ENCODE assay signal across 26 cellular contexts in the genomic region with DNA sequence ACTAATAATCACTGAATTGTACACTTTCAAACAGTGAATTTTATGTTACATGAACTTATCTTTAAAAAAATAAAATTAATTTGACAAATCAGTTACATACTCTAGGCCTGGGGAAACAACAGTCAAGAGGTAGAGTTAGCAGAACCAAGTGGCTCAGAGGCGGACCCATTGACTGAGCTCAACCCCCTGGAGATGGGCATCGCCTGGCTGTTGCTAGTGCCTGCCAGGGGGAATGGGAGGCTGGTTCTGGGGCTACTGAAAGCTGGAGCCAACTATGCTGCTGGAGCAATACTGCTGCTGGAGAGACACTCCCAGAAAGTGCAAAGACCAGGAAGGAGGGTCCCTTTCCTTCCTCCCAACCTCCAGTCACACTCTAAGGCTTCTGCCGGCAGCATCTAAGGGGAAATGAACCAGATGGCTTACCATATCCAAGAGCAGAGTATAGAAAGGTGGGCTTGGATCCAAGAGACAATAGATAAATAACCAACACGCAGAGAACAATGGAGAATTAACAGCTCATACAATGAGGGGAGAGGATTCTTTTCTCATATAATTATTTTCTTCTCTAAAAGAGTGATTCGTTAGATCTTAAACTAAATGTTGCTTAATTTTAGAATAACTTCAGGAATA. TPM values are rescaled to one million over a fixed set of nuclear protein-coding genes. Genes with fewer than 3 reads are reported as not detected.
DNase-seq lines count a peak whose midpoint lies in the region; ATAC-seq lines count a peak whose summit lies in the region.
"Had no signal": no experiment of that assay in that cellular context is flagged by ENCODE, and none has a peak within 500 bp of the region (broad histone marks: within the 10 kb centered on the region; RNA-seq: fewer than 3 reads in every experiment).

No MANE protein-coding gene starts in this region.

- peaks cover 35 to 41% of the 10 kb centered on the region in 2 donors for H3K4me1 Mint-ChIP-seq in stimulated activated naive B cell treated with anti-CD40 and anti-IgM and Interleukin-4, amounts not matched to agents 10 μg/mL and 1 μg/mL and 100 μg/mL, for 72 hours

- H3K4me3 Mint-ChIP-seq in stimulated activated naive B cell treated with anti-CD40 and anti-IgM and Interleukin-4, amounts not matched to agents 10 μg/mL and 1 μg/mL and 100 μg/mL, for 72 hours: no peak overlapping the region
- H3K4me3 Mint-ChIP-seq: CD4-positive, alpha-beta T cell; GM23338; HFFc6 had no signal

- no peaks in the 10 kb centered on the region for H4K20me1 ChIP-seq in BLaER1

- H3K27me3 ChIP-seq in BLaER1: no peaks in the 10 kb centered on the region
- H3K27me3 ChIP-seq: MG63, Peyer's patch had no signal

- no peaks in the 10 kb centered on the region for H3K36me3 Mint-ChIP-seq in stimulated activated naive B cell treated with anti-CD40 and anti-IgM and Interleukin-4, amounts not matched to agents 10 μg/mL and 1 μg/mL and 100 μg/mL, for 72 hours

- H3K4me3 ChIP-seq in BLaER1: no peak overlapping the region
- H3K4me3 ChIP-seq: GM23338, HAP-1, MG63, Peyer's patch, SK-N-MC had no signal

- peaks cover 0 to 3% of the 10 kb centered on the region in 2 donors for H3K9me3 Mint-ChIP-seq in stimulated activated naive B cell treated with anti-CD40 and anti-IgM and Interleukin-4, amounts not matched to agents 10 μg/mL and 1 μg/mL and 100 μg/mL, for 72 hours
- H3K9me3 Mint-ChIP-seq: CD4-positive, alpha-beta T cell; GM23338; HFFc6 had no signal

- H3K27me3 Mint-ChIP-seq in stimulated activated naive B cell treated with anti-CD40 and anti-IgM and Interleukin-4, amounts not matched to agents 10 μg/mL and 1 μg/mL and 100 μg/mL, for 72 hours: no peaks in the 10 kb centered on the region
- H3K27me3 Mint-ChIP-seq: CD4-positive, alpha-beta T cell had no signal

- peak; percentile 53 for DNase-seq in NCI-H2171 treated with DMSO at 0.1 percent for 48 hours (lab: John Stamatoyannopoulos, UW)
- no peak for DNase-seq in NCI-H2171 (lab: John Stamatoyannopoulos, UW)
- DNase-seq in lung microvascular endothelial cell (ENCODE audit: low read depth in 2 of 2): peak; percentile 53 to 63
- no peak for DNase-seq in stimulated activated naive B cell treated with anti-CD40 and anti-IgM and Interleukin-4, amounts not matched to agents 10 μg/mL and 1 μg/mL and 100 μg/mL, for 72 hours
- no peak for DNase-seq in Right ventricle myocardium inferior (ENCODE audit: missing footprints)
- DNase-seq: 8988T; ACHN; CD4-positive, alpha-beta T cell; HFFc6; KG1; MG63; NCI-H1048; NCI-H1417; NCI-H1694 treated with DMSO at 0.1 percent for 48 hours; NCI-H2081; NCI-H446; NCI-H524 treated with DMSO at 0.1 percent for 48 hours; NCI-H774; OCI-M1; Peyer's patch; SIG-M5 had no signal

- ATAC-seq in stimulated activated naive B cell treated with anti-CD40 and anti-IgM and Interleukin-4, amounts not matched to agents 10 μg/mL and 1 μg/mL and 100 μg/mL, for 72 hours (replicated peaks): no peak
- no peak for ATAC-seq in Right ventricle myocardium inferior
- ATAC-seq in HG02610 (IDR thresholded peaks at IDR 0.05; ENCODE audit: unreplicated experiment): no peak
- ATAC-seq: GM23338 had no signal

- peak overlapping the region; percentile 63 for H3K4me2 ChIP-seq in BLaER1
- H3K4me2 ChIP-seq: GM23338 had no signal

- H3K9ac ChIP-seq in BLaER1: no peak overlapping the region

- H3K27ac Mint-ChIP-seq in stimulated activated naive B cell treated with anti-CD40 and anti-IgM and Interleukin-4, amounts not matched to agents 10 μg/mL and 1 μg/mL and 100 μg/mL, for 72 hours: peak overlapping the region; percentile 63
- H3K27ac Mint-ChIP-seq: CD4-positive, alpha-beta T cell; GM23338; HFFc6 had no signal

- H3K27ac ChIP-seq in BLaER1: peak overlapping the region; percentile 14; the same call in 1 of the 2 replicates
- H3K27ac ChIP-seq: Peyer's patch, SK-N-MC had no signal

- H3K9me3 ChIP-seq in BLaER1: peaks cover 13% of the 10 kb centered on the region
- H3K9me3 ChIP-seq: HAP-1, MG63, Peyer's patch had no signal

- intact Hi-C loops in Right ventricle myocardium inferior (cut with DNase I): loop anchor here (5.0 kb wide), 2 partner anchors 314 to 344 kb away; no protein-coding TSS in a partner anchor

- H3K4me1 ChIP-seq in BLaER1: peaks cover 80% of the 10 kb centered on the region
- H3K4me1 ChIP-seq: HAP-1 had no signal

- H3K36me3 ChIP-seq in BLaER1: no peaks in the 10 kb centered on the region; the same call in 1 of the 2 replicates
- H3K36me3 ChIP-seq: HAP-1, MG63, Peyer's patch had no signal

RNA-seq across cellular contexts. Expression of gene ANKRD55, which starts 40.4 kb away (rescaled TPM):
- total RNA-seq in lung microvascular endothelial cell: 1.2 and 3.9 TPM in 2 replicates
- total RNA-seq in Right ventricle myocardium inferior: not detected
- total RNA-seq: GM23338, HFFc6 had no signal

Comparison
In these comparisons a context has a peak if more than half of its experiments do, and no peak if none do; other contexts are left out.
1. DNase-seq: peak in NCI-H2171 treated with DMSO at 0.1 percent for 48 hours (single experiment) and lung microvascular endothelial cell (2 of 2); none in NCI-H2171 (single experiment), stimulated activated naive B cell treated with anti-CD40 and anti-IgM and Interleukin-4, amounts not matched to agents 10 μg/mL and 1 μg/mL and 100 μg/mL, for 72 hours (single experiment) and Right ventricle myocardium inferior (single experiment).